8 cellular contexts compared by ENCODE assay signal in genomic region chr13:27424246-27425150, GRCh38. TPM values are rescaled to one million over a fixed set of nuclear protein-coding genes. Genes with fewer than 3 reads are reported as not detected.
DNase-seq lines count a peak whose midpoint lies in the region; ATAC-seq and TF ChIP-seq lines count a peak whose summit lies in the region.

GTF3A (plus strand) TSS chr13:27424619.

- peaks cover 0 to 19% of the 10 kb centered on the region in 2 donors for H3K36me3 ChIP-seq in left lung

- peak within 1 kb of the TSS; percentile 83 to 94 for H3K27ac ChIP-seq in left lung

- intact Hi-C loops in left lung (cut with DNase I) = no loop called here

- H3K27me3 ChIP-seq in left lung = no peaks in the 10 kb centered on the region

- ATAC-seq in HG03439 (IDR thresholded peaks at IDR 0.05; ENCODE audit: unreplicated experiment) = peak; percentile 67
- peak; percentile 90 for ATAC-seq in left lung

- TF ChIP-seq CTCF in left lung (IDR thresholded peaks at IDR 0.05) = no peak

- peak within 1 kb of the TSS; percentile 72 to 90 for H3K4me3 ChIP-seq in left lung

- H3K4me1 ChIP-seq in left lung = peaks cover 23 to 55% of the 10 kb centered on the region in 2 donors

- DNase-seq in Ammon's horn (ENCODE audit: low spot score) (peak; percentile 86), GM19238 (ENCODE audit: insufficient read length, low spot score) (peak; percentile 89), NCI-H69 (lab: John Stamatoyannopoulos, UW) (peak; percentile 90), dedifferentiated amniotic fluid mesenchymal stem cell (ENCODE audit: extremely low spot score) (peak; percentile 67), left lung (peak; percentile 86 to 96)
- DNase-seq in activated CD4-positive, alpha-beta T cell treated with anti-CD3 and anti-CD28 coated beads, Interleukin-2, amount 50 U/mL, for 24 hours (ENCODE audit: low read depth in 1 of 2, low spot score in 1 of 2) = peak; percentile 80 to 81
- peak; percentile 80 for DNase-seq in stimulated activated CD4-positive, alpha-beta T cell treated with anti-CD3 and anti-CD28 coated beads, Interleukin-2, amount 100 ng/mL, for 4 hours (ENCODE audit: low read depth)

- H3K9me3 ChIP-seq in left lung = no peaks in the 10 kb centered on the region

RNA-seq across cellular contexts. Expression of gene GTF3A, which starts in this region (rescaled TPM):
- total RNA-seq in left lung = 100 to 1,000 TPM in 1 of 2 donors, 10 to 100 TPM in 1; 66.6 to 124 TPM

Comparison
In these comparisons a context has a peak if more than half of its experiments do, and no peak if none do; other contexts are left out.
1. Peak in every context shown above with its lines: DNase-seq, ATAC-seq, H3K4me3 ChIP-seq and H3K27ac ChIP-seq.